17 cellular contexts compared by ENCODE assay signal in the genomic region with DNA sequence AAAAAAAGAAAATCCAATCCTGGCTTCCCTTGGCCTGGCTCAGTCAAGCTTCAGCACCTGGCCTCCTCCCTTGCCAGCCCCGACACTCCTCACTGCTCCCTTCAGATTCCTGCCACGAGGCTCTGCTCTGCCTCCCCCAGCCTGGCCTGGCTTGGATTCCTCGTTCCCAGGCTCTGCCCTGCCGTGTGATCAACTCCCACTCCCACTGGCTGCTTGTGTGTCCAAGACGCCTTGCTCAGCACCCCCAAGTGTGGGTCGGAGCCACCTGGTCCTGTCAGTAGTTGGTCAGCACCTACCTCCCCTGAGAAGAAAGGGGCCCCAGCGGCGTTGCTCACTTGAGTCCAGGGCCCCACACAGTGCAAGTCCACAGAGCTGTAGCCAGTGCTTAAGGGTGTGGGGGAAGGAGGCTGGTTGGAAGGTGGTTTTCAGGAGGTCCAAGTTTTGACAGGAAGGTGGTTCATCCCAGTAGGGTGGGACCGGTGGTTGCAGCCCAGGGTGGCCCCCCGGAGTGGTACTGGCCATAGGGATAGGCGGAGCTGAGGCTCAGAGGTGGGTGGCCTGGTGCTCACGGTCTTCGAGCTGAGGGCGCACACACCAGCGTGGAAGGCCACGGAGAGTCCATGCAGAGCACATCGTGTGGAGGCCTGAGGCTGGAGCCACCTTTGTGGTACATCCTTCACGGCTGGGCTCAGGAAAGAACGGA. TPM values are rescaled to one million over a fixed set of nuclear protein-coding genes. Genes with fewer than 3 reads are reported as not detected.
DNase-seq lines count a peak whose midpoint lies in the region; ATAC-seq and TF ChIP-seq lines count a peak whose summit lies in the region.
"Had no signal": no experiment of that assay in that cellular context is flagged by ENCODE, and none has a peak within 500 bp of the region (broad histone marks: within the 10 kb centered on the region; RNA-seq: fewer than 3 reads in every experiment).

No MANE protein-coding gene starts in this region.

- peaks cover 38 to 85% (median 61%) of the 10 kb centered on the region in 9 donors for H3K4me1 ChIP-seq in heart right ventricle
- H3K4me1 ChIP-seq in tibial nerve = peaks cover 0 to 58% (median 39%) of the 10 kb centered on the region in 4 donors
- peaks cover 4% of the 10 kb centered on the region for H3K4me1 ChIP-seq in smooth muscle cell (ENCODE audit: low read depth)

- no peak for DNase-seq in heart right ventricle
- DNase-seq in left cardiac atrium = no peak
- DNase-seq in naive thymus-derived CD8-positive, alpha-beta T cell = peak in 1 of 10 donors; percentile 63
- no peak for DNase-seq in tibial nerve (ENCODE audit: low spot score in 2 of 2)
- no peak for DNase-seq in progenitor cell of endocrine pancreas (ENCODE audit: low spot score, unreplicated experiment)
- DNase-seq in D341Med (ENCODE audit: low spot score) = no peak
- DNase-seq in smooth muscle cell (lab: John Stamatoyannopoulos, UW; ENCODE audit: unreplicated experiment) = no peak
- DNase-seq: activated CD8-positive, alpha-beta memory T cell treated with anti-CD3 and anti-CD28 coated beads, Interleukin-2, amount 50 U/mL, for 48 hours; activated gamma-delta T cell treated with Interleukin-2 at 50 U/mL for 16 hours; CD4-positive, alpha-beta memory T cell; endodermal cell; GF-D8; IMR-90; left lung; T1000; thyroid gland had no signal

- no peak for TF ChIP-seq POLR2A in tibial nerve (IDR thresholded peaks at IDR 0.05)

- no peaks in the 10 kb centered on the region for H3K79me2 ChIP-seq in smooth muscle cell (ENCODE audit: low read depth)

- H3K36me3 ChIP-seq in heart right ventricle = peaks cover 1 to 93% (median 51%) of the 10 kb centered on the region in 9 donors
- H3K36me3 ChIP-seq in tibial nerve = peaks cover 0 to 99% (median 48%) of the 10 kb centered on the region in 3 donors
- no peaks in the 10 kb centered on the region for H3K36me3 ChIP-seq in smooth muscle cell (ENCODE audit: low read depth)

- no peak for TF ChIP-seq CTCF in heart right ventricle (IDR thresholded peaks at IDR 0.05)
- no peak for TF ChIP-seq CTCF in tibial nerve (IDR thresholded peaks at IDR 0.05)
- no peak for TF ChIP-seq CTCF in progenitor cell of endocrine pancreas (IDR thresholded peaks at IDR 0.05; ENCODE audit: unreplicated experiment)
- TF ChIP-seq CTCF in smooth muscle cell (IDR thresholded peaks at IDR 0.05; ENCODE audit: borderline replicate concordance, insufficient read depth, poor library complexity, severe bottlenecking) = no peak

- H3K9me3 ChIP-seq in heart right ventricle (no peaks in the 10 kb centered on the region), tibial nerve (no peaks in the 10 kb centered on the region), smooth muscle cell (replicated peaks; ENCODE audit: low read depth) (no peaks in the 10 kb centered on the region)
- H3K9me3 ChIP-seq: left lung, thyroid gland had no signal

- H3K4me3 ChIP-seq in heart right ventricle (no peak overlapping the region), tibial nerve (no peak overlapping the region), smooth muscle cell (no peak overlapping the region)
- H3K4me3 ChIP-seq: left lung, thyroid gland had no signal

- WGBS in heart right ventricle, 2 donors = 89 to 92% methylated on average over 19 of the region's 19 CpGs
- WGBS in tibial nerve, 2 donors = 80 to 91% methylated on average over 19 of the region's 19 CpGs
- WGBS in smooth muscle cell (ENCODE audit: low lambda C conversion rate) = 96% methylated on average over 19 of the region's 19 CpGs

- no peaks in the 10 kb centered on the region for H4K20me1 ChIP-seq in smooth muscle cell (ENCODE audit: low read depth)

- no peaks in the 10 kb centered on the region for H3K36me3 Mint-ChIP-seq in activated naive CD8-positive, alpha-beta T cell
- peaks cover 0 to 89% (median 17%) of the 10 kb centered on the region in 3 donors for H3K36me3 Mint-ChIP-seq in naive thymus-derived CD8-positive, alpha-beta T cell
- H3K36me3 Mint-ChIP-seq in progenitor cell of endocrine pancreas (ENCODE audit: insufficient read depth) = no peaks in the 10 kb centered on the region

- ATAC-seq in heart right ventricle = no peak
- no peak for ATAC-seq in left cardiac atrium
- ATAC-seq in naive thymus-derived CD8-positive, alpha-beta T cell = no peak
- ATAC-seq: left lung had no signal

- no peaks in the 10 kb centered on the region for H3K9me3 Mint-ChIP-seq in activated naive CD8-positive, alpha-beta T cell (ENCODE audit: low read depth)
- no peaks in the 10 kb centered on the region for H3K9me3 Mint-ChIP-seq in naive thymus-derived CD8-positive, alpha-beta T cell
- no peaks in the 10 kb centered on the region for H3K9me3 Mint-ChIP-seq in progenitor cell of endocrine pancreas (ENCODE audit: low read depth)
- H3K9me3 Mint-ChIP-seq: endodermal cell had no signal

- H3K4me1 Mint-ChIP-seq in activated naive CD8-positive, alpha-beta T cell (ENCODE audit: low read depth) = peaks cover 6% of the 10 kb centered on the region
- peaks cover 17 to 48% (median 38%) of the 10 kb centered on the region in 4 donors for H3K4me1 Mint-ChIP-seq in naive thymus-derived CD8-positive, alpha-beta T cell
- H3K4me1 Mint-ChIP-seq in progenitor cell of endocrine pancreas (ENCODE audit: low read depth) = peaks cover 3% of the 10 kb centered on the region
- H3K4me1 Mint-ChIP-seq: endodermal cell had no signal

- H2AFZ ChIP-seq in smooth muscle cell (ENCODE audit: low read depth) = no peak overlapping the region

- peak overlapping the region; percentile 66 for H3K27ac Mint-ChIP-seq in activated naive CD8-positive, alpha-beta T cell
- peak overlapping the region in 7 of 10 donors; percentile 19 to 84 (median 56) for H3K27ac Mint-ChIP-seq in naive thymus-derived CD8-positive, alpha-beta T cell
- H3K27ac Mint-ChIP-seq in progenitor cell of endocrine pancreas = no peak overlapping the region
- H3K27ac Mint-ChIP-seq: endodermal cell had no signal

- H3K4me2 ChIP-seq in smooth muscle cell = no peak overlapping the region

- H3F3A ChIP-seq in smooth muscle cell (ENCODE audit: low read depth) = no peaks in the 10 kb centered on the region

- no peak for TF ChIP-seq EP300 in tibial nerve (IDR thresholded peaks at IDR 0.05)

- H3K27me3 Mint-ChIP-seq in activated naive CD8-positive, alpha-beta T cell = no peaks in the 10 kb centered on the region
- H3K27me3 Mint-ChIP-seq in naive thymus-derived CD8-positive, alpha-beta T cell = no peaks in the 10 kb centered on the region
- no peaks in the 10 kb centered on the region for H3K27me3 Mint-ChIP-seq in progenitor cell of endocrine pancreas
- H3K27me3 Mint-ChIP-seq: CD4-positive, alpha-beta memory T cell had no signal

- POLR2A ChIA-PET in naive thymus-derived CD8-positive, alpha-beta T cell (lab: Charles Lee) = no interaction called here

- H3K27ac ChIP-seq in heart right ventricle = peak overlapping the region in 7 of 10 donors; percentile 31 to 92 (median 87)
- H3K27ac ChIP-seq in tibial nerve = peak overlapping the region in 3 of 4 donors; percentile 11 to 91 (median 76)
- no peak overlapping the region for H3K27ac ChIP-seq in smooth muscle cell (ENCODE audit: low read depth)
- H3K27ac ChIP-seq: left lung had no signal

- H3K4me3 Mint-ChIP-seq in activated naive CD8-positive, alpha-beta T cell = no peak overlapping the region
- H3K4me3 Mint-ChIP-seq in naive thymus-derived CD8-positive, alpha-beta T cell = no peak overlapping the region
- H3K4me3 Mint-ChIP-seq in progenitor cell of endocrine pancreas (ENCODE audit: low read depth) = no peak overlapping the region
- H3K4me3 Mint-ChIP-seq: endodermal cell had no signal

- intact Hi-C loops in heart right ventricle (cut with DNase I) (loop anchor here in 6 of 10 donors (5.0 to 10.0 kb wide), 5 partner anchors 35 to 157 kb away; partner anchors contain the start of genes CDKN2AIPNL (in 3 of the 6) and JADE2 (in 1 of the 6)), left cardiac atrium (cut with DNase I) (loop anchor here in 1 of 2 donors (10.0 kb wide), 1 partner anchor 137 kb away; no protein-coding TSS in a partner anchor)

- H3K27me3 ChIP-seq in heart right ventricle (no peaks in the 10 kb centered on the region), tibial nerve (no peaks in the 10 kb centered on the region), smooth muscle cell (ENCODE audit: low read depth) (no peaks in the 10 kb centered on the region)
- H3K27me3 ChIP-seq: left lung, thyroid gland had no signal

- H3K9ac ChIP-seq in smooth muscle cell (ENCODE audit: low read depth) = no peak overlapping the region

RNA-seq across cellular contexts. Expression of gene JADE2, which starts 46.4 kb away (rescaled TPM):
- total RNA-seq in heart right ventricle (10 to 100 TPM; 17.9 to 38.5 (median 25.2) TPM), left cardiac atrium (10 to 100 TPM; 34.7 to 49.0 TPM), tibial nerve (10 to 100 TPM; 58.8 to 90.6 (median 73.9) TPM), progenitor cell of endocrine pancreas (6.7 and 7.8 TPM in 2 replicates), smooth muscle cell (5.0 and 18.0 TPM in 2 replicates)
- polyA plus RNA-seq in heart right ventricle (1 to 10 TPM; 5.4 to 7.9 TPM), smooth muscle cell (4.3 and 5.5 TPM in 2 replicates)
- total RNA-seq in naive thymus-derived CD8-positive, alpha-beta T cell = 100 to 1,000 TPM; 262 TPM
- polyA plus RNA-seq in naive thymus-derived CD8-positive, alpha-beta T cell = 10 to 100 TPM; 24.3 to 38.9 (median 24.9) TPM
